In genomic region chr16:77190190-77190477, GRCh38 we compare ENCODE assay signal across 8 cellular contexts. TPM values are rescaled to one million over a fixed set of nuclear protein-coding genes. Genes with fewer than 3 reads are reported as not detected.
DNase-seq lines count a peak whose midpoint lies in the region; ATAC-seq and TF ChIP-seq lines count a peak whose summit lies in the region.

No MANE protein-coding gene starts in this region.

- TSS peak; percentile 77 for BruUV-seq in MCF 10A (replicated peaks; lab: Mats Ljungman, UMichigan)

- TF ChIP-seq CTCF in MCF 10A (IDR thresholded peaks at IDR 0.05; ENCODE audit: unreplicated experiment) (no peak), GM13976 (IDR thresholded peaks at IDR 0.05; ENCODE audit: borderline replicate concordance, control extremely low read depth, extremely low read depth, insufficient read depth, missing control alignments) (no peak)

- no peaks in the 10 kb centered on the region for H3K9me3 ChIP-seq in CD4-positive, CD25-positive, alpha-beta regulatory T cell (ENCODE audit: control insufficient read depth in 2 of 2, low read length in 2 of 2)
- no peaks in the 10 kb centered on the region for H3K9me3 ChIP-seq in muscle layer of duodenum (ENCODE audit: control insufficient read depth in 1 of 2, low read length in 2 of 2)

- peaks cover 2% of the 10 kb centered on the region for H3K27me3 ChIP-seq in CD4-positive, CD25-positive, alpha-beta regulatory T cell (ENCODE audit: control insufficient read depth, insufficient read depth, low read length)
- H3K27me3 ChIP-seq in muscle layer of duodenum (ENCODE audit: low read depth, low read length), result no peaks in the 10 kb centered on the region

- intact Hi-C loops in MCF 10A (cut with micrococcal nuclease), result no loop called here

- H3K9me3 Mint-ChIP-seq in CD4-positive, CD25-positive, alpha-beta regulatory T cell, result peaks cover 0 to 2% (median 0%) of the 10 kb centered on the region in 7 donors
- no peaks in the 10 kb centered on the region for H3K9me3 Mint-ChIP-seq in MCF 10A (ENCODE audit: unreplicated experiment)

- CTCF ChIA-PET in MCF 10A (lab: Yijun Ruan, JAX), result no interaction called here

- H3K27ac ChIP-seq in CD4-positive, CD25-positive, alpha-beta regulatory T cell (ENCODE audit: insufficient read depth, low read length, poor library complexity, severe bottlenecking), result peak overlapping the region; percentile 98
- H3K27ac ChIP-seq in muscle layer of duodenum (ENCODE audit: low read length), result peak overlapping the region; percentile 99

- peak overlapping the region; percentile 94 to 99 (median 98) for H3K4me3 Mint-ChIP-seq in CD4-positive, CD25-positive, alpha-beta regulatory T cell
- H3K4me3 Mint-ChIP-seq in MCF 10A (ENCODE audit: unreplicated experiment), result peak overlapping the region; percentile 93

- POLR2A ChIA-PET in MCF 10A (lab: Yijun Ruan, JAX), result interaction anchor here (0.7 to 1.7 kb wide), 6 partner anchors 9 to 1703 kb away, joined by 3 to 23 read pairs (median 4); partner anchors contain the start of gene CHST5

- H3K36me3 Mint-ChIP-seq in CD4-positive, CD25-positive, alpha-beta regulatory T cell, result peaks cover 28% of the 10 kb centered on the region
- H3K36me3 Mint-ChIP-seq in MCF 10A (ENCODE audit: insufficient read depth, unreplicated experiment), result peaks cover 14% of the 10 kb centered on the region

- H3K27ac Mint-ChIP-seq in CD4-positive, CD25-positive, alpha-beta regulatory T cell, result peak overlapping the region; percentile 99 to 100 (median 99)
- peak overlapping the region; percentile 98 for H3K27ac Mint-ChIP-seq in MCF 10A (ENCODE audit: low read depth, unreplicated experiment)

- DNase-seq in CD4-positive, CD25-positive, alpha-beta regulatory T cell, result no peak
- DNase-seq in MCF 10A (ENCODE audit: unreplicated experiment), result no peak
- no peak for DNase-seq in NCI-H345 treated with DMSO at 0.1 percent for 48 hours (lab: John Stamatoyannopoulos, UW; ENCODE audit: unreplicated experiment)
- DNase-seq in AG20443 (ENCODE audit: low spot score), result no peak
- no peak for DNase-seq in 8988T
- no peak for DNase-seq in GM13976 (ENCODE audit: low spot score)

- H3K4me1 Mint-ChIP-seq in CD4-positive, CD25-positive, alpha-beta regulatory T cell, result peaks cover 14 to 51% (median 41%) of the 10 kb centered on the region in 4 donors
- peaks cover 26% of the 10 kb centered on the region for H3K4me1 Mint-ChIP-seq in MCF 10A (ENCODE audit: insufficient read depth, unreplicated experiment)

- in situ Hi-C loops in GM13976 (cut with MboI; ENCODE audit: low sequenced_read_pairs, unreplicated experiment), result loop anchor here (25.0 kb wide), 1 partner anchor 1728 kb away; the partner anchor contains the start of gene TMEM170A

- no peak for ATAC-seq in CD4-positive, CD25-positive, alpha-beta regulatory T cell (ENCODE audit: low read depth in 2 of 2)
- peak; percentile 0 for ATAC-seq in HG03159 (IDR thresholded peaks at IDR 0.05; ENCODE audit: unreplicated experiment)

- peak overlapping the region; percentile 98 for H3K4me3 ChIP-seq in CD4-positive, CD25-positive, alpha-beta regulatory T cell (ENCODE audit: low read depth, low read length)
- peak overlapping the region; percentile 79 to 98 for H3K4me3 ChIP-seq in muscle layer of duodenum (ENCODE audit: low read depth in 1 of 2, low read length in 2 of 2)

- peaks cover 14% of the 10 kb centered on the region for H3K36me3 ChIP-seq in CD4-positive, CD25-positive, alpha-beta regulatory T cell (ENCODE audit: control insufficient read depth, insufficient read depth, low read length)
- H3K36me3 ChIP-seq in muscle layer of duodenum (ENCODE audit: control insufficient read depth in 1 of 2, insufficient read depth in 2 of 2, low read length in 2 of 2), result peaks cover 4 to 21% of the 10 kb centered on the region in 2 donors

- H3K4me1 ChIP-seq in CD4-positive, CD25-positive, alpha-beta regulatory T cell (ENCODE audit: control insufficient read depth, insufficient read depth, low read length, poor library complexity, severe bottlenecking), result peaks cover 32% of the 10 kb centered on the region
- H3K4me1 ChIP-seq in muscle layer of duodenum (ENCODE audit: control insufficient read depth in 1 of 2, insufficient read depth in 2 of 2, low read length in 2 of 2), result peaks cover 11 to 19% of the 10 kb centered on the region in 2 donors

- H3K27me3 Mint-ChIP-seq in CD4-positive, CD25-positive, alpha-beta regulatory T cell, result peaks cover 21% of the 10 kb centered on the region
- no peaks in the 10 kb centered on the region for H3K27me3 Mint-ChIP-seq in MCF 10A (ENCODE audit: insufficient read depth, unreplicated experiment)

RNA-seq across cellular contexts. Expression of gene MON1B, which starts 0.9 kb away (rescaled TPM):
- 75.8 TPM for total RNA-seq in CD4-positive, CD25-positive, alpha-beta regulatory T cell
- 10 to 100 TPM; 40.2 to 54.8 (median 44.6) TPM for polyA plus RNA-seq in CD4-positive, CD25-positive, alpha-beta regulatory T cell
- 70.5 and 71.1 TPM in 2 replicates for total RNA-seq in MCF 10A (2022)

RNA-seq across cellular contexts. Expression of gene SYCE1L, which starts 9.1 kb away (rescaled TPM):
- total RNA-seq in CD4-positive, CD25-positive, alpha-beta regulatory T cell, result 15.8 TPM
- 1 to 10 TPM; 1.2 to 7.7 (median 2.6) TPM for polyA plus RNA-seq in CD4-positive, CD25-positive, alpha-beta regulatory T cell
- total RNA-seq in MCF 10A (2022), result 9.0 and 12.2 TPM in 2 replicates
